8 cellular contexts compared by ENCODE assay signal in genomic region chr2:25252291-25253152, GRCh38.
DNase-seq lines count a peak whose midpoint lies in the region; ATAC-seq and TF ChIP-seq lines count a peak whose summit lies in the region.

No MANE protein-coding gene starts in this region.

- in situ Hi-C loops in transverse colon (cut with MboI; ENCODE audit: low pct_ligation_motif_present in 1 of 4, low pct_unique_long_range_greater_than_20kb in 1 of 4, low sequenced_read_pairs in 3 of 4) = no loop called here

- peak overlapping the region; percentile 83 for H3K4me3 Mint-ChIP-seq in activated T-cell treated with anti-CD3 and anti-CD28 coated beads, Interleukin-2, amount 50 U/mL, for 24 hours
- H3K4me3 Mint-ChIP-seq in nephron progenitor cell = peak overlapping the region; percentile 89

- TF ChIP-seq CTCF in fibroblast of lung (conservative IDR thresholded peaks at IDR 0.05 in 1 of 2, IDR thresholded peaks at IDR 0.05 in 1 of 2; ENCODE audit: low read depth in 1 of 2, low read length in 2 of 2) = no peak
- TF ChIP-seq CTCF in nephron progenitor cell (IDR thresholded peaks at IDR 0.05) = no peak
- TF ChIP-seq CTCF in transverse colon (IDR thresholded peaks at IDR 0.05) = peak in 1 of 5 experiments; percentile 9

- 14 to 67% methylated on average over 4 to 55 of the region's 62 CpGs for WGBS in transverse colon (ENCODE audit: low coverage in 1 of 2), 2 donors

- peak overlapping the region; percentile 37 for H3K4me2 ChIP-seq in fibroblast of lung (ENCODE audit: extremely low read depth, insufficient read depth, low read length)

- peak; percentile 14 for DNase-seq in CD1c-positive myeloid dendritic cell (ENCODE audit: extremely low spot score)
- peak; percentile 77 for DNase-seq in NCI-H510A treated with DMSO at 0.1 percent for 48 hours (lab: John Stamatoyannopoulos, UW)
- peak; percentile 70 for DNase-seq in activated T-cell treated with anti-CD3 and anti-CD28 coated beads, Interleukin-2, amount 50 U/mL, for 24 hours
- peak; percentile 68 to 69 for DNase-seq in fibroblast of lung (ENCODE audit: low read depth in 2 of 2)
- peak; percentile 92 for DNase-seq in nephron progenitor cell
- peak; percentile 72 for DNase-seq in transverse colon
- DNase-seq in pons (ENCODE audit: low spot score) = no peak

- H4K20me1 ChIP-seq in fibroblast of lung (ENCODE audit: control insufficient read depth, extremely low read depth, insufficient read depth, low read length) = no peaks in the 10 kb centered on the region

- H3K4me1 Mint-ChIP-seq in activated T-cell treated with anti-CD3 and anti-CD28 coated beads, Interleukin-2, amount 50 U/mL, for 24 hours (ENCODE audit: low read depth) = peaks cover 53% of the 10 kb centered on the region
- H3K4me1 Mint-ChIP-seq in nephron progenitor cell = peaks cover 76% of the 10 kb centered on the region

- TF ChIP-seq POLR2A in transverse colon (IDR thresholded peaks at IDR 0.05) = peak; percentile 31

- H3K27ac ChIP-seq in fibroblast of lung (ENCODE audit: insufficient read depth, low read length) (peak overlapping the region; percentile 26), transverse colon (peak overlapping the region; percentile 84 to 90 (median 88))

- no peaks in the 10 kb centered on the region for H3K9me3 ChIP-seq in fibroblast of lung (ENCODE audit: control insufficient read depth, insufficient read depth, low read depth, low read length)
- no peaks in the 10 kb centered on the region for H3K9me3 ChIP-seq in transverse colon

- H3K27me3 ChIP-seq in fibroblast of lung (ENCODE audit: control insufficient read depth, insufficient read depth, low read length) (no peaks in the 10 kb centered on the region), transverse colon (no peaks in the 10 kb centered on the region)

- H3K27ac Mint-ChIP-seq in activated T-cell treated with anti-CD3 and anti-CD28 coated beads, Interleukin-2, amount 50 U/mL, for 24 hours = peak overlapping the region; percentile 65
- peak overlapping the region; percentile 92 for H3K27ac Mint-ChIP-seq in nephron progenitor cell

- no peaks in the 10 kb centered on the region for H3K79me2 ChIP-seq in fibroblast of lung (ENCODE audit: control insufficient read depth, insufficient read depth, low read length)

- TF ChIP-seq EP300 in transverse colon (IDR thresholded peaks at IDR 0.05; ENCODE audit: low read depth) = no peak

- H2AFZ ChIP-seq in fibroblast of lung (ENCODE audit: low read length) = no peak overlapping the region

- peaks cover 82% of the 10 kb centered on the region for H3K36me3 Mint-ChIP-seq in activated T-cell treated with anti-CD3 and anti-CD28 coated beads, Interleukin-2, amount 50 U/mL, for 24 hours (ENCODE audit: low read depth)
- peaks cover 49% of the 10 kb centered on the region for H3K36me3 Mint-ChIP-seq in nephron progenitor cell (ENCODE audit: low read depth)

- H3K36me3 ChIP-seq in fibroblast of lung (ENCODE audit: control insufficient read depth, insufficient read depth, low read length) (no peaks in the 10 kb centered on the region), transverse colon (peaks cover 0 to 2% (median 0%) of the 10 kb centered on the region in 4 donors)

- H3K9me3 Mint-ChIP-seq in activated T-cell treated with anti-CD3 and anti-CD28 coated beads, Interleukin-2, amount 50 U/mL, for 24 hours = no peaks in the 10 kb centered on the region
- peaks cover 6% of the 10 kb centered on the region for H3K9me3 Mint-ChIP-seq in nephron progenitor cell

- H3K27me3 Mint-ChIP-seq in activated T-cell treated with anti-CD3 and anti-CD28 coated beads, Interleukin-2, amount 50 U/mL, for 24 hours = no peaks in the 10 kb centered on the region
- peaks cover 13% of the 10 kb centered on the region for H3K27me3 Mint-ChIP-seq in nephron progenitor cell (ENCODE audit: low read depth, poor library complexity)

- H3K4me1 ChIP-seq in fibroblast of lung (ENCODE audit: control insufficient read depth, extremely low read depth, insufficient read depth, low read length) (peaks cover 5% of the 10 kb centered on the region), transverse colon (peaks cover 5 to 31% (median 20%) of the 10 kb centered on the region in 4 donors)

- ATAC-seq in GM21737 (IDR thresholded peaks at IDR 0.05; ENCODE audit: unreplicated experiment) = peak; percentile 45

- intact Hi-C loops in transverse colon (cut with DNase I; ENCODE audit: low total_unique reads) = no loop called here

- peak overlapping the region in 2 of 4 experiments; percentile 47 to 58 for H3K4me3 ChIP-seq in fibroblast of lung (replicated peaks in 1 of 4; ENCODE audit: control extremely low read depth in 1 of 4, insufficient read depth in 1 of 4, low read depth in 3 of 4, low read length in 4 of 4)
- peak overlapping the region; percentile 60 to 77 (median 72) for H3K4me3 ChIP-seq in transverse colon

- H3K9ac ChIP-seq in fibroblast of lung (ENCODE audit: insufficient read depth, low read length) = peak overlapping the region; percentile 43
